8 cellular contexts compared by ENCODE assay signal in genomic region chr16:89216315-89217137, GRCh38. TPM values are rescaled to one million over a fixed set of nuclear protein-coding genes. Genes with fewer than 3 reads are reported as not detected.
DNase-seq lines count a peak whose midpoint lies in the region; ATAC-seq and TF ChIP-seq lines count a peak whose summit lies in the region.

No MANE protein-coding gene starts in this region.

- H2AFZ ChIP-seq in parathyroid adenoma = peak overlapping the region; percentile 83

- H3K27ac ChIP-seq in parathyroid adenoma (peak overlapping the region; percentile 87), thymus (ENCODE audit: low read depth) (peak overlapping the region; percentile 46)

- H3K4me1 ChIP-seq in adipocyte (ENCODE audit: control insufficient read depth, insufficient read depth, low read length) (peaks cover 18% of the 10 kb centered on the region), parathyroid adenoma (peaks cover 4% of the 10 kb centered on the region), thymus (ENCODE audit: control insufficient read depth, insufficient read depth, low read length) (peaks cover 6% of the 10 kb centered on the region)

- DNase-seq in GM12864 (ENCODE audit: low read depth) (peak; percentile 52), MG63 (peak; percentile 46), SW480 (ENCODE audit: low spot score) (peak; percentile 66), adipocyte (ENCODE audit: low read depth) (peak; percentile 95), cardiac septum (ENCODE audit: low spot score) (peak; percentile 85)

- no peak for ATAC-seq in GM21526 (IDR thresholded peaks at IDR 0.05; ENCODE audit: low FRiP score, unreplicated experiment)

- intact Hi-C loops in cardiac septum (cut with DNase I) = loop anchor here (2.0 to 10.0 kb wide), 5 partner anchors 122 to 644 kb away; partner anchors contain the start of genes ACSF3, APRT and ZC3H18

- H3K79me2 ChIP-seq in parathyroid adenoma = no peaks in the 10 kb centered on the region

- peak overlapping the region; percentile 79 for H3K4me2 ChIP-seq in parathyroid adenoma (ENCODE audit: low read length)

- peak overlapping the region; percentile 88 for H3K4me3 ChIP-seq in GM12864 (ENCODE audit: low read depth, low read length)
- H3K4me3 ChIP-seq in MG63 = peak overlapping the region; percentile 93
- H3K4me3 ChIP-seq in adipocyte (ENCODE audit: low read length) = peak overlapping the region; percentile 89
- H3K4me3 ChIP-seq in parathyroid adenoma (ENCODE audit: low read depth, low read length) = peak overlapping the region; percentile 91
- peak overlapping the region; percentile 95 for H3K4me3 ChIP-seq in thymus (ENCODE audit: low read length)

- peak; percentile 75 for TF ChIP-seq CTCF in GM12864 (IDR thresholded peaks at IDR 0.05; ENCODE audit: low read depth, low read length, missing control alignments)
- peak; percentile 74 for TF ChIP-seq CTCF in parathyroid adenoma (IDR thresholded peaks at IDR 0.05)

- H3K36me3 ChIP-seq in MG63 = peaks cover 10% of the 10 kb centered on the region
- peaks cover 11% of the 10 kb centered on the region for H3K36me3 ChIP-seq in adipocyte (ENCODE audit: control insufficient read depth, insufficient read depth, low read length, severe bottlenecking)
- H3K36me3 ChIP-seq in parathyroid adenoma (ENCODE audit: control insufficient read depth, insufficient read depth, low read length) = no peaks in the 10 kb centered on the region
- H3K36me3 ChIP-seq in thymus (ENCODE audit: control insufficient read depth, insufficient read depth) = peaks cover 5% of the 10 kb centered on the region

- 4% methylated on average over 25 of the region's 25 CpGs for WGBS in thymus

- no peaks in the 10 kb centered on the region for H3K27me3 ChIP-seq in MG63
- no peaks in the 10 kb centered on the region for H3K27me3 ChIP-seq in adipocyte (replicated peaks; ENCODE audit: control insufficient read depth, insufficient read depth, low read length)
- H3K27me3 ChIP-seq in parathyroid adenoma (ENCODE audit: control insufficient read depth, insufficient read depth, low read length) = no peaks in the 10 kb centered on the region
- no peaks in the 10 kb centered on the region for H3K27me3 ChIP-seq in thymus (ENCODE audit: control insufficient read depth, insufficient read depth)

- H3K9me3 ChIP-seq in MG63 (no peaks in the 10 kb centered on the region), adipocyte (ENCODE audit: control insufficient read depth, low read length) (no peaks in the 10 kb centered on the region), parathyroid adenoma (ENCODE audit: control insufficient read depth, low read length) (no peaks in the 10 kb centered on the region), thymus (ENCODE audit: control insufficient read depth) (no peaks in the 10 kb centered on the region)

- H3K9ac ChIP-seq in adipocyte (ENCODE audit: low read length) (peak overlapping the region; percentile 95), parathyroid adenoma (no peak overlapping the region)

RNA-seq across cellular contexts. Expression of gene ZNF778, which starts 1.0 kb away (rescaled TPM):
- total RNA-seq in MG63 (2014; rRNA removed; shearing (Covaris generic); ENCODE audit: low replicate concordance) = 1.8 and 5.1 TPM in 2 replicates
- 9.7 TPM for total RNA-seq in cardiac septum
- 2.4 TPM for polyA plus RNA-seq in thymus

RNA-seq across cellular contexts. Expression of gene SLC22A31, which starts 16.2 kb away (rescaled TPM):
- 0.39 and 0.72 TPM in 2 replicates for total RNA-seq in MG63 (2014; rRNA removed; shearing (Covaris generic); ENCODE audit: low replicate concordance)
- total RNA-seq in cardiac septum = not detected
- polyA plus RNA-seq in thymus = 0.94 TPM

RNA-seq across cellular contexts. Expression of gene CDH15, which starts 45.0 kb away (rescaled TPM):
- 1.3 and 4.4 TPM in 2 replicates for total RNA-seq in MG63 (2014; rRNA removed; shearing (Covaris generic); ENCODE audit: low replicate concordance)
- 0.27 TPM for total RNA-seq in cardiac septum
- 0.23 TPM for polyA plus RNA-seq in thymus
